8 cellular contexts compared by ENCODE assay signal in the genomic region with DNA sequence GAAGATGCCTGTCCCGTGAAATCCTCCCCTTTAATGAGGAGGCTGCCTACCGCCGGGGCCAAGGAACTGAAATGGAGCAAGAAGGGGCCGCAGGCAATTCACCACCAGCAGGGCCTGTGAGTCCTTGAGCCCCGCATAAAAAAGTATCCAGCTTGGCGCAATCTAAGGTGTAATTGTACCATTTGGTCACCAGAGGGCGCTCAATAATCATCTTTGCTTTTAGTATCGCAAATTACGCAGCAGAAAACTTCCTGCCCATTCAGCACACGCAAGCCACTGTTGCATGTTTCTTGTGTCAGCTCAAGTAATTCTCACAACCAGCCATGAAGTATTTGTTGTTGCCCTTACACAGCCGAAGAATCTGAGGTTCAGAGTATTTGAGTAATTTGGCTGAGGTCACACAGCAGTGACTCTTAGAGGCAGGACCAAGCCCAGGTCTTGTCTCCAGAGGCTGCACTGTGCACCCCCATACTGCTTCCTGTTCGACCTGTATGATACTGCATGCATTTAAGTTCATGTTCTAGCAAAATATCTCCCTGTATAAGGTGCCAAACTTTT. TPM values are rescaled to one million over a fixed set of nuclear protein-coding genes. Genes with fewer than 3 reads are reported as not detected.
DNase-seq lines count a peak whose midpoint lies in the region; ATAC-seq, FAIRE-seq and TF ChIP-seq lines count a peak whose summit lies in the region.

No MANE protein-coding gene starts in this region.

- no peaks in the 10 kb centered on the region for H3K9me3 ChIP-seq in HepG2 (ENCODE audit: low read length)

- POLR2A ChIA-PET in HepG2 (lab: Yijun Ruan, JAX): interaction anchor here (0.9 to 2.2 kb wide), 9 partner anchors 10 to 1036 kb away, joined by 3 to 9 read pairs (median 4); no protein-coding TSS in a partner anchor

- TF ChIP-seq CTCF in choroid plexus epithelial cell (conservative IDR thresholded peaks at IDR 0.05; ENCODE audit: low read depth, low read length) (peak; percentile 78), HepG2 (CRISPR knock-in tag; IDR thresholded peaks at IDR 0.05) (peak; percentile 89)

- DNase-seq in DMS53 treated with DMSO at 0.1 percent for 48 hours (lab: John Stamatoyannopoulos, UW; ENCODE audit: unreplicated experiment) (peak; percentile 55), NCI-H460 (ENCODE audit: extremely low read depth, low read depth) (peak; percentile 93), choroid plexus epithelial cell (ENCODE audit: low read depth) (peak; percentile 94), HepG2 (ENCODE audit: low spot score) (peak; percentile 81), cortex of kidney (lab: John Stamatoyannopoulos, UW) (no peak)
- DNase-seq in stimulated activated CD4-positive, alpha-beta T cell treated with anti-CD3 and anti-CD28 coated beads, TNF-alpha, amount 100 ng/mL, for 1 hour (ENCODE audit: low read depth in 3 of 3, low spot score in 1 of 3): peak in 2 of 3 donors; percentile 17 to 43

- H3K4me1 ChIP-seq in HepG2 (ENCODE audit: insufficient read depth, low read length): peaks cover 53% of the 10 kb centered on the region

- intact Hi-C loops in HepG2 (cut with micrococcal nuclease; ENCODE audit: unreplicated experiment): loop anchor here (1.0 to 5.0 kb wide), 3 partner anchors 64 to 390 kb away; no protein-coding TSS in a partner anchor

- H3K79me2 ChIP-seq in HepG2 (ENCODE audit: insufficient read depth, low read length): no peaks in the 10 kb centered on the region

- H3K27ac ChIP-seq in HepG2 (ENCODE audit: extremely low read length, insufficient read depth, low read length): peak overlapping the region; percentile 48

- FAIRE-seq in HepG2 (lab: Jason Lieb, UNC): peak; percentile 95

- H4K20me1 ChIP-seq in HepG2 (ENCODE audit: insufficient read depth, low read length): no peaks in the 10 kb centered on the region

- BruUV-seq in HepG2 (replicated peaks; lab: Mats Ljungman, UMichigan): no TSS peak

- WGBS in HepG2 (ENCODE audit: low lambda C conversion rate): 7% methylated on average over 8 of the region's 12 CpGs

- H2AFZ ChIP-seq in HepG2 (ENCODE audit: low read length): no peak overlapping the region

- H3K36me3 ChIP-seq in HepG2 (replicated peaks in 1 of 2; ENCODE audit: control insufficient read depth in 1 of 2, insufficient read depth in 2 of 2, low read length in 2 of 2): no peaks in the 10 kb centered on the region

- CTCF ChIA-PET in HepG2 (lab: Yijun Ruan, JAX; ENCODE audit: low intra/inter-chr PET ratio, low total read pairs): interaction anchor here (1.4 to 2.0 kb wide), 3 partner anchors 63 to 253 kb away, joined by 3 to 12 read pairs (median 6); no protein-coding TSS in a partner anchor

- peak overlapping the region; percentile 97 for H3K4me2 ChIP-seq in HepG2 (ENCODE audit: low read depth, low read length)

- no peak overlapping the region for H3K4me3 ChIP-seq in choroid plexus epithelial cell (ENCODE audit: low read depth, low read length)
- H3K4me3 ChIP-seq in HepG2 (replicated peaks in 1 of 3; ENCODE audit: insufficient read depth in 1 of 3, low read depth in 2 of 3, low read length in 3 of 3): peak overlapping the region; percentile 41 to 67 (median 48)

- no peaks in the 10 kb centered on the region for H3K27me3 ChIP-seq in HepG2 (ENCODE audit: control insufficient read depth in 1 of 2, insufficient read depth in 2 of 2, low read length in 2 of 2)

- no peak for TF ChIP-seq EP300 in HepG2 (IDR thresholded peaks at IDR 0.05; ENCODE audit: low read depth in 2 of 2, low read length in 2 of 2)
- no peak for TF ChIP-seq EP300 in HepG2 (CRISPR knock-in tag; IDR thresholded peaks at IDR 0.05; ENCODE audit: borderline replicate concordance)

- H3K9ac ChIP-seq in HepG2 (ENCODE audit: insufficient read depth, low read depth, low read length): peak overlapping the region; percentile 48

- in situ Hi-C loops in HepG2 (cut with HindIII; ENCODE audit: extremely low pct_ligation_motif_present, low pct_unique_long_range_greater_than_20kb): loop anchor here (25.0 kb wide), 1 partner anchor 380 kb away; the partner anchor contains the start of gene HSP90AA1

- peak; percentile 45 for ATAC-seq in HG03354 (IDR thresholded peaks at IDR 0.05; ENCODE audit: poor library complexity, severe bottlenecking, unreplicated experiment)
- peak; percentile 74 to 79 for ATAC-seq in activated CD4-positive, CD25-positive, alpha-beta regulatory T cell treated with anti-CD3 and anti-CD28 coated beads, Interleukin-2, amount 50 U/mL, for 24 hours
- peak; percentile 62 for ATAC-seq in HepG2

- peak; percentile 87 for TF ChIP-seq RAD21 in HepG2 (CRISPR knock-in tag; IDR thresholded peaks at IDR 0.05)

- TF ChIP-seq POLR2A in HepG2 (IDR thresholded peaks at IDR 0.05; ENCODE audit: insufficient read depth in 1 of 2, low read depth in 2 of 2, low read length in 2 of 2): no peak

TF ChIP-seq in HepG2, 621 proteins besides CTCF, POLR2A, EP300 and RAD21 (continues in another document):
- TF ChIP-seq ZNF446 (CRISPR knock-in tag; IDR thresholded peaks at IDR 0.05) (no peak), ZNF510 (CRISPR knock-in tag; IDR thresholded peaks at IDR 0.05; ENCODE audit: low read depth) (no peak), RNF2 (conservative IDR thresholded peaks at IDR 0.05; ENCODE audit: low read depth) (no peak), ZNF441 (CRISPR knock-in tag; IDR thresholded peaks at IDR 0.05; ENCODE audit: borderline replicate concordance) (no peak), E2F5 (CRISPR knock-in tag; conservative IDR thresholded peaks at IDR 0.05) (0 out of 2 replicates have a peak, but pooled peaks have one; percentile 14), DMAP1 (CRISPR knock-in tag; IDR thresholded peaks at IDR 0.05) (no peak), MATR3 (CRISPR knock-in tag; IDR thresholded peaks at IDR 0.05) (no peak), RBAK (CRISPR knock-in tag; IDR thresholded peaks at IDR 0.05) (no peak), FOXJ3 (CRISPR knock-in tag; IDR thresholded peaks at IDR 0.05; ENCODE audit: borderline replicate concordance) (no peak), ZNF883 (CRISPR knock-in tag; IDR thresholded peaks at IDR 0.05; ENCODE audit: not compliant biosample characterization) (no peak), ZNF644 (CRISPR knock-in tag; IDR thresholded peaks at IDR 0.05; ENCODE audit: low read depth) (no peak)
- TF ChIP-seq, protein P1, sequence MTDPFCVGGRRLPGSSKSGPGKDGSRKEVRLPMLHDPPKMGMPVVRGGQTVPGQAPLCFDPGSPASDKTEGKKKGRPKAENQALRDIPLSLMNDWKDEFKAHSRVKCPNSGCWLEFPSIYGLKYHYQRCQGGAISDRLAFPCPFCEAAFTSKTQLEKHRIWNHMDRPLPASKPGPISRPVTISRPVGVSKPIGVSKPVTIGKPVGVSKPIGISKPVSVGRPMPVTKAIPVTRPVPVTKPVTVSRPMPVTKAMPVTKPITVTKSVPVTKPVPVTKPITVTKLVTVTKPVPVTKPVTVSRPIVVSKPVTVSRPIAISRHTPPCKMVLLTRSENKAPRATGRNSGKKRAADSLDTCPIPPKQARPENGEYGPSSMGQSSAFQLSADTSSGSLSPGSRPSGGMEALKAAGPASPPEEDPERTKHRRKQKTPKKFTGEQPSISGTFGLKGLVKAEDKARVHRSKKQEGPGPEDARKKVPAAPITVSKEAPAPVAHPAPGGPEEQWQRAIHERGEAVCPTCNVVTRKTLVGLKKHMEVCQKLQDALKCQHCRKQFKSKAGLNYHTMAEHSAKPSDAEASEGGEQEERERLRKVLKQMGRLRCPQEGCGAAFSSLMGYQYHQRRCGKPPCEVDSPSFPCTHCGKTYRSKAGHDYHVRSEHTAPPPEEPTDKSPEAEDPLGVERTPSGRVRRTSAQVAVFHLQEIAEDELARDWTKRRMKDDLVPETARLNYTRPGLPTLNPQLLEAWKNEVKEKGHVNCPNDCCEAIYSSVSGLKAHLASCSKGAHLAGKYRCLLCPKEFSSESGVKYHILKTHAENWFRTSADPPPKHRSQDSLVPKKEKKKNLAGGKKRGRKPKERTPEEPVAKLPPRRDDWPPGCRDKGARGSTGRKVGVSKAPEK (CRISPR knock-in tag; IDR thresholded peaks at IDR 0.05; ENCODE audit: borderline replicate concordance): no peak

RNA-seq across cellular contexts. Expression of gene PPP2R5C, which starts 54.1 kb away (rescaled TPM):
- 352 TPM in 2 replicates for total RNA-seq in NCI-H460 (2014; rRNA removed; shearing (Covaris generic))
- 120 and 140 TPM in 2 replicates for polyA plus RNA-seq in NCI-H460 (2014; cell fraction: nucleus; rRNA removed)
- total RNA-seq in HepG2 (2016; rRNA removed; fragmentation: Illumina TruSeq; extraction: Trizol): 74.3 and 94.8 TPM in 2 replicates
- total RNA-seq in HepG2 (2016; cell fraction: cytosol; rRNA removed; fragmentation: Illumina TruSeq; extraction: Trizol; ENCODE audit: low read depth): 82.8 and 86.5 TPM in 2 replicates
- 71.4 and 92.2 TPM in 2 replicates for total RNA-seq in HepG2 (2016; cell fraction: insoluble cytoplasmic fraction; rRNA removed; fragmentation: Illumina TruSeq; extraction: Trizol)
- 125 and 142 TPM in 2 replicates for total RNA-seq in HepG2 (2016; cell fraction: membrane; rRNA removed; fragmentation: Illumina TruSeq; extraction: Trizol)
- total RNA-seq in HepG2 (2016; cell fraction: nucleus; rRNA removed; fragmentation: Illumina TruSeq; extraction: Trizol): 51.6 and 56.6 TPM in 2 replicates
- polyA plus RNA-seq in HepG2 (2011; rRNA removed): 68.1 and 78.5 TPM in 2 replicates
- polyA plus RNA-seq in HepG2 (2011; cell fraction: cytosol; rRNA removed): 38.4 and 55.1 TPM in 2 replicates
- 57.2 and 60.5 TPM in 2 replicates for polyA plus RNA-seq in HepG2 (2011; cell fraction: nucleus; rRNA removed)
- polyA plus RNA-seq in HepG2 (2012): 61.1 and 92.0 TPM in 2 replicates
- polyA plus RNA-seq in HepG2 (2016; cell fraction: cytosol; fragmentation: Illumina TruSeq; extraction: Trizol; ENCODE audit: low read depth): 97.1 and 105 TPM in 2 replicates
- polyA plus RNA-seq in HepG2 (2016; cell fraction: insoluble cytoplasmic fraction; fragmentation: Illumina TruSeq; extraction: Trizol; ENCODE audit: low read depth): 87.9 and 89.9 TPM in 2 replicates
- 110 and 121 TPM in 2 replicates for polyA plus RNA-seq in HepG2 (2016; cell fraction: membrane; fragmentation: Illumina TruSeq; extraction: Trizol; ENCODE audit: low read depth)
- polyA plus RNA-seq in HepG2 (2016; cell fraction: nucleus; fragmentation: Illumina TruSeq; extraction: Trizol; ENCODE audit: insufficient read depth, low read depth): 63.8 and 64.0 TPM in 2 replicates
- polyA minus RNA-seq in HepG2 (2011; rRNA and poly(A)+ RNA removed; ENCODE audit: low replicate concordance): 69.0 and 106 TPM in 2 replicates
- 67.1 and 70.9 TPM in 2 replicates for polyA minus RNA-seq in HepG2 (2011; cell fraction: cytosol; rRNA and poly(A)+ RNA removed)
- 110 and 115 TPM in 2 replicates for polyA minus RNA-seq in HepG2 (2011; cell fraction: nucleus; rRNA and poly(A)+ RNA removed)
